Comparison of ENCODE assay signal across 20 cellular contexts in the genomic region with DNA sequence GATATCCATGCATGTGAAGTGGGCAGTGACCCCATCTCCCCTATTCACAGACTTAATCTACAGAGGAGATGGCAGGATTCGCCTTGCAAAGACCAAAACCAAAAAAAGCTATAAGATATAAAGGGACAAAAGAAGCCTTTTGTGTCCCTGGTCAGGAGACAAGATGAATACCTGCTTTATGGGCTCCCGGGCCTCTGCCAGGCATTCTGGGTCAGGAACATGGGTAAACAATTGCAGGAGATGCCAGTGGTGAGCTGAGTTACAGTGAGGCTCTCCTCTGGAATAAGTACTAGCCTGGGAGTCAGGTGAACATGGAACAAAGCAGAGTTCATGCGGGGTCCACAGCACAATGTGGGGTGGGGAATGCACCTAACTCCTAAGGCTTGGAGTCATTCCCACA. TPM values are rescaled to one million over a fixed set of nuclear protein-coding genes. Genes with fewer than 3 reads are reported as not detected.
DNase-seq lines count a peak whose midpoint lies in the region; FAIRE-seq and TF ChIP-seq lines count a peak whose summit lies in the region.
"Had no signal": no experiment of that assay in that cellular context is flagged by ENCODE, and none has a peak within 500 bp of the region (broad histone marks: within the 10 kb centered on the region; RNA-seq: fewer than 3 reads in every experiment).

No MANE protein-coding gene starts in this region.

- TF ChIP-seq CTCF in C4-2B (conservative IDR thresholded peaks at IDR 0.05) (no peak), OCI-LY1 (IDR thresholded peaks at IDR 0.05; ENCODE audit: low read length) (no peak), kidney (IDR thresholded peaks at IDR 0.05; ENCODE audit: borderline replicate concordance, extremely low read depth, insufficient read depth) (no peak), testis (IDR thresholded peaks at IDR 0.05) (no peak)

- H3K9me3 ChIP-seq in OCI-LY1 (ENCODE audit: low read length) (no peaks in the 10 kb centered on the region), kidney (ENCODE audit: control insufficient read depth in 1 of 2, low read length in 2 of 2) (no peaks in the 10 kb centered on the region), skeletal muscle tissue (ENCODE audit: control insufficient read depth in 3 of 3, low read length in 3 of 3) (no peaks in the 10 kb centered on the region), testis (no peaks in the 10 kb centered on the region)
- H3K9me3 ChIP-seq: uterus had no signal

- H3K27me3 ChIP-seq in OCI-LY1 (ENCODE audit: insufficient read depth, low read length), result no peaks in the 10 kb centered on the region
- no peaks in the 10 kb centered on the region for H3K27me3 ChIP-seq in skeletal muscle tissue (ENCODE audit: control insufficient read depth in 3 of 3, insufficient read depth in 3 of 3, low read length in 3 of 3)
- H3K27me3 ChIP-seq in testis, result no peaks in the 10 kb centered on the region
- H3K27me3 ChIP-seq: uterus had no signal

- peaks cover 83% of the 10 kb centered on the region for H3K4me1 ChIP-seq in OCI-LY1 (ENCODE audit: insufficient read depth, low read length, severe bottlenecking)
- peaks cover 14 to 50% of the 10 kb centered on the region in 2 donors for H3K4me1 ChIP-seq in kidney (ENCODE audit: control insufficient read depth in 1 of 2, insufficient read depth in 1 of 2, low read depth in 1 of 2, low read length in 2 of 2)
- H3K4me1 ChIP-seq in skeletal muscle tissue (ENCODE audit: control insufficient read depth in 3 of 3, insufficient read depth in 3 of 3, low read length in 3 of 3), result peaks cover 76 to 83% (median 77%) of the 10 kb centered on the region in 3 donors
- H3K4me1 ChIP-seq in testis, result peaks cover 41% of the 10 kb centered on the region

- H3F3A ChIP-seq in OCI-LY1 (ENCODE audit: insufficient read depth, low read length), result no peaks in the 10 kb centered on the region

- no peak overlapping the region for H2AFZ ChIP-seq in OCI-LY1 (ENCODE audit: low read length)

- TF ChIP-seq POLR2A in GM12892 (IDR thresholded peaks at IDR 0.05; ENCODE audit: low read depth, low read length) (no peak), testis (IDR thresholded peaks at IDR 0.05) (no peak)

- H3K27ac ChIP-seq in C4-2B (peak overlapping the region; percentile 6; the same call in 1 of the 2 replicates), OCI-LY1 (ENCODE audit: low read depth, low read length, poor library complexity, severe bottlenecking) (peak overlapping the region; percentile 96), kidney (ENCODE audit: low read depth in 2 of 2, low read length in 2 of 2) (no peak overlapping the region), skeletal muscle tissue (ENCODE audit: low read depth, low read length) (peak overlapping the region; percentile 27), testis (no peak overlapping the region)

- peak overlapping the region; percentile 61; the same call in 1 of the 2 replicates for H3K4me2 ChIP-seq in OCI-LY1 (ENCODE audit: low read length)

- H3K4me3 ChIP-seq in OCI-LY1 (ENCODE audit: low read depth, low read length, poor library complexity, severe bottlenecking), result peak overlapping the region; percentile 29
- H3K4me3 ChIP-seq in kidney (ENCODE audit: low read length in 2 of 2), result no peak overlapping the region
- peak overlapping the region in 1 of 3 donors; percentile 14 for H3K4me3 ChIP-seq in skeletal muscle tissue (ENCODE audit: low read length in 3 of 3)
- H3K4me3 ChIP-seq in testis, result no peak overlapping the region
- H3K4me3 ChIP-seq: uterus had no signal

- peaks cover 33% of the 10 kb centered on the region for H3K79me2 ChIP-seq in OCI-LY1 (ENCODE audit: insufficient read depth, low read length)

- H3K9ac ChIP-seq in OCI-LY1 (ENCODE audit: low read length) (peak overlapping the region; percentile 38; the same call in 1 of the 2 replicates), kidney (ENCODE audit: low read length in 2 of 2) (no peak overlapping the region), skeletal muscle tissue (ENCODE audit: low read depth in 1 of 3, low read length in 3 of 3) (peak overlapping the region in 1 of 3 donors; percentile 60)

- intact Hi-C loops in kidney (cut with DNase I), result no loop called here
- intact Hi-C loops in testis (cut with DNase I; ENCODE audit: low total_unique reads), result loop anchor here (5.0 kb wide), 1 partner anchor 38 kb away; no protein-coding TSS in a partner anchor

- DNase-seq in kidney (peak; percentile 8), GM12892 (ENCODE audit: insufficient read length) (no peak), MV-4-11 (lab: John Stamatoyannopoulos, UW) (no peak), DMS153 (lab: John Stamatoyannopoulos, UW) (no peak), testis (no peak)
- DNase-seq: activated CD4-positive, alpha-beta T cell treated with anti-CD3 and anti-CD28 coated beads, Interleukin-2, amount 50 U/mL, for 4 hours; activated gamma-delta T cell; CD8-positive, alpha-beta T cell; central memory CD4-positive, alpha-beta T cell; dermis blood vessel endothelial cell; NCI-H2107; NCI-H510A; T-helper 9 cell; uterus had no signal

- H4K20me1 ChIP-seq in OCI-LY1 (ENCODE audit: insufficient read depth, low read length), result no peaks in the 10 kb centered on the region

- H3K36me3 ChIP-seq in OCI-LY1 (ENCODE audit: insufficient read depth, low read length), result no peaks in the 10 kb centered on the region; the same call in 1 of the 2 replicates
- H3K36me3 ChIP-seq in kidney (ENCODE audit: control insufficient read depth in 1 of 2, insufficient read depth in 2 of 2, low read length in 2 of 2), result no peaks in the 10 kb centered on the region
- H3K36me3 ChIP-seq in skeletal muscle tissue (ENCODE audit: control insufficient read depth in 3 of 3, insufficient read depth in 3 of 3, low read length in 3 of 3), result no peaks in the 10 kb centered on the region
- H3K36me3 ChIP-seq in testis (ENCODE audit: low read depth, missing control alignments), result no peaks in the 10 kb centered on the region
- H3K36me3 ChIP-seq: uterus had no signal

- FAIRE-seq in kidney (lab: Jason Lieb, UNC), result no peak
- FAIRE-seq in GM12892 (lab: Jason Lieb, UNC), result no peak
- FAIRE-seq: endothelial cell of umbilical vein, G401.6, H1 had no signal

- 71 to 84% methylated on average over 3 of the region's 3 CpGs for WGBS in testis, 2 donors

- H3K9me2 ChIP-seq in OCI-LY1 (ENCODE audit: low read depth, low read length), result no peaks in the 10 kb centered on the region

RNA-seq across cellular contexts. Expression of gene SLC9A1, which starts 4.7 kb away (rescaled TPM):
- total RNA-seq in kidney, result 29.8 TPM
- polyA plus RNA-seq in kidney (ENCODE audit: insufficient read depth, low read depth, low replicate concordance), result 19.3 TPM
- total RNA-seq in skeletal muscle tissue, result 1.6 TPM
- polyA plus RNA-seq in GM12892 (2012; ENCODE audit: missing spikeins), result 4.9 TPM
- total RNA-seq in testis, result 10 to 100 TPM; 16.8 to 26.4 TPM
- polyA plus RNA-seq in testis (ENCODE audit: insufficient read depth, low read depth, low replicate concordance), result 33.5 TPM

Comparison
In these comparisons a context has a peak if more than half of its experiments do, and no peak if none do; other contexts are left out.
1. H3K27ac ChIP-seq: peak in C4-2B (single experiment), OCI-LY1 (single experiment) and skeletal muscle tissue (single experiment); none in kidney (0 of 2) and testis (0 of 2).